4 cellular contexts compared by ENCODE assay signal in genomic region chr12:66270613-66271012, GRCh38.
A peak's percentile ranks its signal among the peaks of the same experiment; 100 is the strongest.
TF ChIP-seq lines count a peak whose summit lies in the region.

No MANE protein-coding gene starts in this region.

TF ChIP-seq in A549, 52 proteins besides CTCF, POLR2A, EP300 and RAD21 (continues in another document):
- TF ChIP-seq HMGXB4 (CRISPR knock-in tag; IDR thresholded peaks at IDR 0.05; ENCODE audit: borderline replicate concordance) = no peak
- TF ChIP-seq RFX5 (IDR thresholded peaks at IDR 0.05) = no peak
- no peak for TF ChIP-seq ZNF302 (CRISPR knock-in tag; IDR thresholded peaks at IDR 0.05)
- TF ChIP-seq HEYL (CRISPR knock-in tag; IDR thresholded peaks at IDR 0.05) = no peak
- no peak for TF ChIP-seq KDM5A (IDR thresholded peaks at IDR 0.05)
- TF ChIP-seq BHLHE40 (IDR thresholded peaks at IDR 0.05; ENCODE audit: low read depth, low read length) = no peak
- TF ChIP-seq EHF (CRISPR knock-in tag; IDR thresholded peaks at IDR 0.05) = no peak
- no peak for TF ChIP-seq RARB (CRISPR knock-in tag; IDR thresholded peaks at IDR 0.05)
- TF ChIP-seq, protein P1, sequence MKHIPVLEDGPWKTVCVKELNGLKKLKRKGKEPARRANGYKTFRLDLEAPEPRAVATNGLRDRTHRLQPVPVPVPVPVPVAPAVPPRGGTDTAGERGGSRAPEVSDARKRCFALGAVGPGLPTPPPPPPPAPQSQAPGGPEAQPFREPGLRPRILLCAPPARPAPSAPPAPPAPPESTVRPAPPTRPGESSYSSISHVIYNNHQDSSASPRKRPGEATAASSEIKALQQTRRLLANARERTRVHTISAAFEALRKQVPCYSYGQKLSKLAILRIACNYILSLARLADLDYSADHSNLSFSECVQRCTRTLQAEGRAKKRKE (CRISPR knock-in tag; IDR thresholded peaks at IDR 0.05; ENCODE audit: low read depth) = no peak
- no peak for TF ChIP-seq MYC (IDR thresholded peaks at IDR 0.05; ENCODE audit: borderline replicate concordance, low read length)
- no peak for TF ChIP-seq ZC3H11A (IDR thresholded peaks at IDR 0.05)
- no peak for TF ChIP-seq TP53 (CRISPR knock-in tag; IDR thresholded peaks at IDR 0.05)
- no peak for TF ChIP-seq HDAC2 (IDR thresholded peaks at IDR 0.05)
- TF ChIP-seq BCL3 (IDR thresholded peaks at IDR 0.05) = no peak
- no peak for TF ChIP-seq CBX2 (IDR thresholded peaks at IDR 0.05; ENCODE audit: borderline replicate concordance, low read depth)
- TF ChIP-seq RNF2 (IDR thresholded peaks at IDR 0.05; ENCODE audit: borderline replicate concordance, low read depth) = no peak
- TF ChIP-seq EHMT2 (IDR thresholded peaks at IDR 0.05; ENCODE audit: low read depth) = no peak

TF ChIP-seq in HEK293, 187 proteins besides CTCF, POLR2A, EP300 and RAD21:
- TF ChIP-seq SCRT1 (tag by site-specific recombination; IDR thresholded peaks at IDR 0.05; ENCODE audit: borderline replicate concordance) (peak; percentile 86), SCRT2 (tag by site-specific recombination; IDR thresholded peaks at IDR 0.05) (peak; percentile 94), ZFP3 (tag by site-specific recombination; IDR thresholded peaks at IDR 0.05; ENCODE audit: low read depth) (no peak)
TF ChIP-seq in HEK293: peak in this region for 2.

TF ChIP-seq in H1, 55 proteins besides CTCF, POLR2A, EP300 and RAD21:
- TF ChIP-seq JUND (IDR thresholded peaks at IDR 0.05; ENCODE audit: low read length) = no peak
- TF ChIP-seq KDM5A (IDR thresholded peaks at IDR 0.05; ENCODE audit: low read length) = no peak
- no peak for TF ChIP-seq GABPA (IDR thresholded peaks at IDR 0.05; ENCODE audit: borderline replicate concordance, insufficient read depth, low read length)
- TF ChIP-seq PHF8 (conservative IDR thresholded peaks at IDR 0.05; ENCODE audit: low read depth, low read length) = no peak
- no peak for TF ChIP-seq NANOG (IDR thresholded peaks at IDR 0.05; ENCODE audit: insufficient read depth, low read depth, low read length, poor library complexity, severe bottlenecking)
- TF ChIP-seq SIN3A (conservative IDR thresholded peaks at IDR 0.05 in 1 of 2, IDR thresholded peaks at IDR 0.05 in 1 of 2; ENCODE audit: low read depth in 1 of 2, low read length in 2 of 2) = no peak
- no peak for TF ChIP-seq BACH1 (IDR thresholded peaks at IDR 0.05; ENCODE audit: low read length)
- TF ChIP-seq SIX5 (IDR thresholded peaks at IDR 0.05; ENCODE audit: low read depth, low read length) = no peak
- no peak for TF ChIP-seq NRF1 (IDR thresholded peaks at IDR 0.05; ENCODE audit: low read depth, low read length)

TF ChIP-seq in GM23338, 12 proteins besides CTCF, POLR2A, EP300 and RAD21:
- TF ChIP-seq POLR2AphosphoS5 (IDR thresholded peaks at IDR 0.05; ENCODE audit: low read depth) (no peak), EZH2phosphoT487 (IDR thresholded peaks at IDR 0.05; ENCODE audit: unreplicated experiment) (no peak), JUNB (IDR thresholded peaks at IDR 0.05; ENCODE audit: unreplicated experiment) (no peak), NANOG (IDR thresholded peaks at IDR 0.05; ENCODE audit: borderline replicate concordance) (no peak), EZH2 (IDR thresholded peaks at IDR 0.05; ENCODE audit: low read depth, unreplicated experiment) (no peak), CREB1 (CRISPR knock-in tag; IDR thresholded peaks at IDR 0.05; ENCODE audit: low read depth) (no peak), ZNF331 (CRISPR knock-in tag; IDR thresholded peaks at IDR 0.05; ENCODE audit: low read depth) (no peak), ZNF114 (CRISPR knock-in tag; IDR thresholded peaks at IDR 0.05) (no peak), STAT1 (IDR thresholded peaks at IDR 0.05; ENCODE audit: unreplicated experiment) (no peak)
- TF ChIP-seq, protein P2, sequence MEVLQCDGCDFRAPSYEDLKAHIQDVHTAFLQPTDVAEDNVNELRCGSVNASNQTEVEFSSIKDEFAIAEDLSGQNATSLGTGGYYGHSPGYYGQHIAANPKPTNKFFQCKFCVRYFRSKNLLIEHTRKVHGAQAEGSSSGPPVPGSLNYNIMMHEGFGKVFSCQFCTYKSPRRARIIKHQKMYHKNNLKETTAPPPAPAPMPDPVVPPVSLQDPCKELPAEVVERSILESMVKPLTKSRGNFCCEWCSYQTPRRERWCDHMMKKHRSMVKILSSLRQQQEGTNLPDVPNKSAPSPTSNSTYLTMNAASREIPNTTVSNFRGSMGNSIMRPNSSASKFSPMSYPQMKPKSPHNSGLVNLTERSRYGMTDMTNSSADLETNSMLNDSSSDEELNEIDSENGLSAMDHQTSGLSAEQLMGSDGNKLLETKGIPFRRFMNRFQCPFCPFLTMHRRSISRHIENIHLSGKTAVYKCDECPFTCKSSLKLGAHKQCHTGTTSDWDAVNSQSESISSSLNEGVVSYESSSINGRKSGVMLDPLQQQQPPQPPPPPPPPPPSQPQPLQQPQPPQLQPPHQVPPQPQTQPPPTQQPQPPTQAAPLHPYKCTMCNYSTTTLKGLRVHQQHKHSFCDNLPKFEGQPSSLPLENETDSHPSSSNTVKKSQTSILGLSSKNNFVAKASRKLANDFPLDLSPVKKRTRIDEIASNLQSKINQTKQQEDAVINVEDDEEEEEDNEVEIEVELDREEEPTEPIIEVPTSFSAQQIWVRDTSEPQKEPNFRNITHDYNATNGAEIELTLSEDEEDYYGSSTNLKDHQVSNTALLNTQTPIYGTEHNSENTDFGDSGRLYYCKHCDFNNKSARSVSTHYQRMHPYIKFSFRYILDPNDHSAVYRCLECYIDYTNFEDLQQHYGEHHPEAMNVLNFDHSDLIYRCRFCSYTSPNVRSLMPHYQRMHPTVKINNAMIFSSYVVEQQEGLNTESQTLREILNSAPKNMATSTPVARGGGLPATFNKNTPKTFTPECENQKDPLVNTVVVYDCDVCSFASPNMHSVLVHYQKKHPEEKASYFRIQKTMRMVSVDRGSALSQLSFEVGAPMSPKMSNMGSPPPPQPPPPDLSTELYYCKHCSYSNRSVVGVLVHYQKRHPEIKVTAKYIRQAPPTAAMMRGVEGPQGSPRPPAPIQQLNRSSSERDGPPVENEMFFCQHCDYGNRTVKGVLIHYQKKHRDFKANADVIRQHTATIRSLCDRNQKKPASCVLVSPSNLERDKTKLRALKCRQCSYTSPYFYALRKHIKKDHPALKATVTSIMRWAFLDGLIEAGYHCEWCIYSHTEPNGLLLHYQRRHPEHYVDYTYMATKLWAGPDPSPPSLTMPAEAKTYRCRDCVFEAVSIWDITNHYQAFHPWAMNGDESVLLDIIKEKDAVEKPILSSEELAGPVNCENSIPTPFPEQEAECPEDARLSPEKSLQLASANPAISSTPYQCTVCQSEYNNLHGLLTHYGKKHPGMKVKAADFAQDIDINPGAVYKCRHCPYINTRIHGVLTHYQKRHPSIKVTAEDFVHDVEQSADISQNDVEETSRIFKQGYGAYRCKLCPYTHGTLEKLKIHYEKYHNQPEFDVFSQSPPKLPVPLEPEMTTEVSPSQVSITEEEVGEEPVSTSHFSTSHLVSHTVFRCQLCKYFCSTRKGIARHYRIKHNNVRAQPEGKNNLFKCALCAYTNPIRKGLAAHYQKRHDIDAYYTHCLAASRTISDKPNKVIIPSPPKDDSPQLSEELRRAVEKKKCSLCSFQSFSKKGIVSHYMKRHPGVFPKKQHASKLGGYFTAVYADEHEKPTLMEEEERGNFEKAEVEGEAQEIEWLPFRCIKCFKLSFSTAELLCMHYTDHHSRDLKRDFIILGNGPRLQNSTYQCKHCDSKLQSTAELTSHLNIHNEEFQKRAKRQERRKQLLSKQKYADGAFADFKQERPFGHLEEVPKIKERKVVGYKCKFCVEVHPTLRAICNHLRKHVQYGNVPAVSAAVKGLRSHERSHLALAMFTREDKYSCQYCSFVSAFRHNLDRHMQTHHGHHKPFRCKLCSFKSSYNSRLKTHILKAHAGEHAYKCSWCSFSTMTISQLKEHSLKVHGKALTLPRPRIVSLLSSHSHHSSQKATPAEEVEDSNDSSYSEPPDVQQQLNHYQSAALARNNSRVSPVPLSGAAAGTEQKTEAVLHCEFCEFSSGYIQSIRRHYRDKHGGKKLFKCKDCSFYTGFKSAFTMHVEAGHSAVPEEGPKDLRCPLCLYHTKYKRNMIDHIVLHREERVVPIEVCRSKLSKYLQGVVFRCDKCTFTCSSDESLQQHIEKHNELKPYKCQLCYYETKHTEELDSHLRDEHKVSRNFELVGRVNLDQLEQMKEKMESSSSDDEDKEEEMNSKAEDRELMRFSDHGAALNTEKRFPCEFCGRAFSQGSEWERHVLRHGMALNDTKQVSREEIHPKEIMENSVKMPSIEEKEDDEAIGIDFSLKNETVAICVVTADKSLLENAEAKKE (CRISPR knock-in tag; IDR thresholded peaks at IDR 0.05) = no peak
- TF ChIP-seq, protein P3, sequence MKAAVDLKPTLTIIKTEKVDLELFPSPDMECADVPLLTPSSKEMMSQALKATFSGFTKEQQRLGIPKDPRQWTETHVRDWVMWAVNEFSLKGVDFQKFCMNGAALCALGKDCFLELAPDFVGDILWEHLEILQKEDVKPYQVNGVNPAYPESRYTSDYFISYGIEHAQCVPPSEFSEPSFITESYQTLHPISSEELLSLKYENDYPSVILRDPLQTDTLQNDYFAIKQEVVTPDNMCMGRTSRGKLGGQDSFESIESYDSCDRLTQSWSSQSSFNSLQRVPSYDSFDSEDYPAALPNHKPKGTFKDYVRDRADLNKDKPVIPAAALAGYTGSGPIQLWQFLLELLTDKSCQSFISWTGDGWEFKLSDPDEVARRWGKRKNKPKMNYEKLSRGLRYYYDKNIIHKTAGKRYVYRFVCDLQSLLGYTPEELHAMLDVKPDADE (IDR thresholded peaks at IDR 0.05) = no peak
- TF ChIP-seq, protein P4, sequence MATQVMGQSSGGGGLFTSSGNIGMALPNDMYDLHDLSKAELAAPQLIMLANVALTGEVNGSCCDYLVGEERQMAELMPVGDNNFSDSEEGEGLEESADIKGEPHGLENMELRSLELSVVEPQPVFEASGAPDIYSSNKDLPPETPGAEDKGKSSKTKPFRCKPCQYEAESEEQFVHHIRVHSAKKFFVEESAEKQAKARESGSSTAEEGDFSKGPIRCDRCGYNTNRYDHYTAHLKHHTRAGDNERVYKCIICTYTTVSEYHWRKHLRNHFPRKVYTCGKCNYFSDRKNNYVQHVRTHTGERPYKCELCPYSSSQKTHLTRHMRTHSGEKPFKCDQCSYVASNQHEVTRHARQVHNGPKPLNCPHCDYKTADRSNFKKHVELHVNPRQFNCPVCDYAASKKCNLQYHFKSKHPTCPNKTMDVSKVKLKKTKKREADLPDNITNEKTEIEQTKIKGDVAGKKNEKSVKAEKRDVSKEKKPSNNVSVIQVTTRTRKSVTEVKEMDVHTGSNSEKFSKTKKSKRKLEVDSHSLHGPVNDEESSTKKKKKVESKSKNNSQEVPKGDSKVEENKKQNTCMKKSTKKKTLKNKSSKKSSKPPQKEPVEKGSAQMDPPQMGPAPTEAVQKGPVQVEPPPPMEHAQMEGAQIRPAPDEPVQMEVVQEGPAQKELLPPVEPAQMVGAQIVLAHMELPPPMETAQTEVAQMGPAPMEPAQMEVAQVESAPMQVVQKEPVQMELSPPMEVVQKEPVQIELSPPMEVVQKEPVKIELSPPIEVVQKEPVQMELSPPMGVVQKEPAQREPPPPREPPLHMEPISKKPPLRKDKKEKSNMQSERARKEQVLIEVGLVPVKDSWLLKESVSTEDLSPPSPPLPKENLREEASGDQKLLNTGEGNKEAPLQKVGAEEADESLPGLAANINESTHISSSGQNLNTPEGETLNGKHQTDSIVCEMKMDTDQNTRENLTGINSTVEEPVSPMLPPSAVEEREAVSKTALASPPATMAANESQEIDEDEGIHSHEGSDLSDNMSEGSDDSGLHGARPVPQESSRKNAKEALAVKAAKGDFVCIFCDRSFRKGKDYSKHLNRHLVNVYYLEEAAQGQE (IDR thresholded peaks at IDR 0.05; ENCODE audit: unreplicated experiment) = no peak
